ENCODE assay signal across 38 cellular contexts in genomic region chr17:6478486-6478885, GRCh38. TPM values are rescaled to one million over a fixed set of nuclear protein-coding genes. Genes with fewer than 3 reads are reported as not detected.
"Had no signal": no experiment of that assay in that cellular context is flagged by ENCODE, and none has a peak within 500 bp of the region (broad histone marks: within the 10 kb centered on the region; RNA-seq: fewer than 3 reads in every experiment).

No MANE protein-coding gene starts in this region.

- H3K27me3 Mint-ChIP-seq: activated naive CD4-positive, alpha-beta T cell treated with anti-CD3 and anti-CD28 coated beads, Interleukin-2, amount 50 U/mL, for 24 hours; activated naive CD8-positive, alpha-beta T cell treated with anti-CD3 and anti-CD28 coated beads for 36 hours; activated naive CD8-positive, alpha-beta T cell treated with anti-CD3 and anti-CD28 coated beads, Interleukin-2, amount 50 U/mL, for 24 hours had no signal

- H3K27ac ChIP-seq: adrenal gland, body of pancreas, colonic mucosa, epithelial cell of prostate, WERI-Rb-1 had no signal

- H3K4me1 ChIP-seq: body of pancreas, colonic mucosa had no signal

- H3K9me3 Mint-ChIP-seq: activated B cell treated with CpG ODN at 0.5 μM for 24 hours; activated CD8-positive, alpha-beta T cell treated with anti-CD3 and anti-CD28 coated beads for 36 hours; activated naive CD4-positive, alpha-beta T cell treated with anti-CD3 and anti-CD28 coated beads for 36 hours; activated naive CD4-positive, alpha-beta T cell treated with anti-CD3 and anti-CD28 coated beads, Interleukin-2, amount 50 U/mL, for 24 hours; activated naive CD8-positive, alpha-beta T cell treated with anti-CD3 and anti-CD28 coated beads for 36 hours; activated naive CD8-positive, alpha-beta T cell treated with anti-CD3 and anti-CD28 coated beads, Interleukin-2, amount 50 U/mL, for 24 hours; activated T-cell treated with anti-CD3 and anti-CD28 coated beads, Interleukin-2, amount 50 U/mL, for 4 hours; activated T-helper 17 cell treated with anti-CD3 and anti-CD28 coated beads, Interleukin-2, amount 50 U/mL, for 72 hours; T-helper 2 cell treated with Interferon-gamma antibody and Interleukin-4, amounts not matched to agents 5 μg/mL and 100 μg/mL, for 36 hours had no signal

- H3K4me1 Mint-ChIP-seq: activated B cell treated with CpG ODN at 0.5 μM for 24 hours; activated naive CD4-positive, alpha-beta T cell treated with anti-CD3 and anti-CD28 coated beads, Interleukin-2, amount 50 U/mL, for 24 hours; activated naive CD8-positive, alpha-beta T cell treated with anti-CD3 and anti-CD28 coated beads for 36 hours; activated naive CD8-positive, alpha-beta T cell treated with anti-CD3 and anti-CD28 coated beads, Interleukin-2, amount 50 U/mL, for 24 hours; activated T-helper 17 cell treated with anti-CD3 and anti-CD28 coated beads, Interleukin-2, amount 50 U/mL, for 72 hours; T-helper 17 cell had no signal

- FAIRE-seq: endometrium, endothelial cell of umbilical vein had no signal

- H3K9me3 ChIP-seq: adrenal gland, body of pancreas, colonic mucosa, esophagus squamous epithelium, gastroesophageal sphincter had no signal

- H3K27ac Mint-ChIP-seq: activated B cell treated with CpG ODN at 0.5 μM for 24 hours; activated CD8-positive, alpha-beta T cell treated with anti-CD3 and anti-CD28 coated beads for 36 hours; activated naive CD4-positive, alpha-beta T cell treated with anti-CD3 and anti-CD28 coated beads for 36 hours; activated naive CD4-positive, alpha-beta T cell treated with anti-CD3 and anti-CD28 coated beads, Interleukin-2, amount 50 U/mL, for 24 hours; activated naive CD8-positive, alpha-beta T cell treated with anti-CD3 and anti-CD28 coated beads for 36 hours; activated naive CD8-positive, alpha-beta T cell treated with anti-CD3 and anti-CD28 coated beads, Interleukin-2, amount 50 U/mL, for 24 hours; activated T-helper 17 cell treated with anti-CD3 and anti-CD28 coated beads, Interleukin-2, amount 50 U/mL, for 72 hours; T-helper 17 cell; T-helper 2 cell treated with Interferon-gamma antibody and Interleukin-4, amounts not matched to agents 5 μg/mL and 100 μg/mL, for 36 hours had no signal

- H3K27me3 ChIP-seq: adrenal gland, body of pancreas, colonic mucosa, esophagus squamous epithelium, gastroesophageal sphincter had no signal

- H3K4me3 Mint-ChIP-seq: activated B cell treated with CpG ODN at 0.5 μM for 24 hours; activated CD8-positive, alpha-beta T cell treated with anti-CD3 and anti-CD28 coated beads for 36 hours; activated naive CD4-positive, alpha-beta T cell treated with anti-CD3 and anti-CD28 coated beads for 36 hours; activated naive CD4-positive, alpha-beta T cell treated with anti-CD3 and anti-CD28 coated beads, Interleukin-2, amount 50 U/mL, for 24 hours; activated naive CD8-positive, alpha-beta T cell treated with anti-CD3 and anti-CD28 coated beads for 36 hours; activated naive CD8-positive, alpha-beta T cell treated with anti-CD3 and anti-CD28 coated beads, Interleukin-2, amount 50 U/mL, for 24 hours; activated T-cell treated with anti-CD3 and anti-CD28 coated beads, Interleukin-2, amount 50 U/mL, for 4 hours; activated T-helper 17 cell treated with anti-CD3 and anti-CD28 coated beads, Interleukin-2, amount 50 U/mL, for 72 hours; T-helper 17 cell; T-helper 2 cell treated with Interferon-gamma antibody and Interleukin-4, amounts not matched to agents 5 μg/mL and 100 μg/mL, for 36 hours had no signal

- DNase-seq: activated B cell treated with CpG ODN at 0.5 μM for 24 hours; activated CD4-positive, alpha-beta T cell treated with anti-CD3 and anti-CD28 coated beads for 48 hours; activated CD4-positive, alpha-beta T cell treated with anti-CD3 and anti-CD28 coated beads, Interleukin-2, amount 50 U/mL, for 1 hour; activated CD4-positive, alpha-beta T cell treated with anti-CD3 and anti-CD28 coated beads, Interleukin-2, amount 50 U/mL, for 48 hours; activated CD8-positive, alpha-beta memory T cell treated with anti-CD3 and anti-CD28 coated beads for 24 hours; activated CD8-positive, alpha-beta T cell treated with anti-CD3 and anti-CD28 coated beads for 36 hours; activated effector memory CD4-positive, alpha-beta T cell treated with Interleukin-2 at 50 U/mL for 16 hours; activated naive CD4-positive, alpha-beta T cell treated with anti-CD3 and anti-CD28 coated beads for 36 hours; activated naive CD8-positive, alpha-beta T cell treated with anti-CD3 and anti-CD28 coated beads for 36 hours; activated naive CD8-positive, alpha-beta T cell treated with anti-CD3 and anti-CD28 coated beads, Interleukin-2, amount 50 U/mL, for 24 hours; activated T-cell treated with anti-CD3 and anti-CD28 coated beads, Interleukin-2, amount 50 U/mL, for 4 hours; adrenal gland; amygdala; aorta; body of pancreas; central memory CD4-positive, alpha-beta T cell; cerebellar nuclear complex; colonic mucosa; effector CD8-positive, alpha-beta T cell; esophagus squamous epithelium; foreskin melanocyte; T-helper 1 cell; T-helper 17 cell; T1000; WERI-Rb-1 had no signal

- ATAC-seq: activated CD4-positive, CD25-positive, alpha-beta regulatory T cell treated with anti-CD3 and anti-CD28 coated beads, Interleukin-2, amount 50 U/mL, for 24 hours; activated CD8-positive, alpha-beta T cell treated with anti-CD3 and anti-CD28 coated beads for 36 hours; activated naive CD8-positive, alpha-beta T cell treated with anti-CD3 and anti-CD28 coated beads, Interleukin-2, amount 50 U/mL, for 24 hours; activated T-cell treated with anti-CD3 and anti-CD28 coated beads, Interleukin-2, amount 50 U/mL, for 4 hours; activated T-helper 17 cell treated with anti-CD3 and anti-CD28 coated beads, Interleukin-2, amount 50 U/mL, for 72 hours; body of pancreas; gastroesophageal sphincter; T-helper 17 cell had no signal

- H3K36me3 ChIP-seq: adrenal gland, colonic mucosa, WERI-Rb-1 had no signal

- H3K4me3 ChIP-seq: adrenal gland, body of pancreas, colonic mucosa, esophagus squamous epithelium, gastroesophageal sphincter had no signal

- H3K36me3 Mint-ChIP-seq: activated naive CD4-positive, alpha-beta T cell treated with anti-CD3 and anti-CD28 coated beads, Interleukin-2, amount 50 U/mL, for 24 hours; activated naive CD8-positive, alpha-beta T cell treated with anti-CD3 and anti-CD28 coated beads for 36 hours had no signal

RNA-seq across cellular contexts. Expression of gene PIMREG, which starts 34.2 kb away (rescaled TPM):
- total RNA-seq: body of pancreas, T-helper 17 cell had no signal

RNA-seq across cellular contexts. Expression of gene AIPL1, which starts 43.6 kb away (rescaled TPM):
- total RNA-seq: activated B cell treated with CpG ODN at 0.5 μM for 24 hours; activated CD8-positive, alpha-beta T cell treated with anti-CD3 and anti-CD28 coated beads for 36 hours; activated naive CD4-positive, alpha-beta T cell treated with anti-CD3 and anti-CD28 coated beads for 36 hours; activated naive CD8-positive, alpha-beta T cell treated with anti-CD3 and anti-CD28 coated beads for 36 hours; activated T-cell treated with anti-CD3 and anti-CD28 coated beads, Interleukin-2, amount 50 U/mL, for 4 hours; activated T-helper 17 cell treated with anti-CD3 and anti-CD28 coated beads, Interleukin-2, amount 50 U/mL, for 72 hours; adrenal gland; aorta; body of pancreas; colonic mucosa; dermis microvascular lymphatic vessel endothelial cell; endothelial cell of umbilical vein; esophagus squamous epithelium; fibroblast of lung; fibroblast of villous mesenchyme; gastroesophageal sphincter; glomerular endothelial cell; T-helper 17 cell had no signal
- polyA plus RNA-seq: adrenal gland, endothelial cell of umbilical vein, esophagus had no signal
